1 cellular context compared by ENCODE assay signal in the genomic region with DNA sequence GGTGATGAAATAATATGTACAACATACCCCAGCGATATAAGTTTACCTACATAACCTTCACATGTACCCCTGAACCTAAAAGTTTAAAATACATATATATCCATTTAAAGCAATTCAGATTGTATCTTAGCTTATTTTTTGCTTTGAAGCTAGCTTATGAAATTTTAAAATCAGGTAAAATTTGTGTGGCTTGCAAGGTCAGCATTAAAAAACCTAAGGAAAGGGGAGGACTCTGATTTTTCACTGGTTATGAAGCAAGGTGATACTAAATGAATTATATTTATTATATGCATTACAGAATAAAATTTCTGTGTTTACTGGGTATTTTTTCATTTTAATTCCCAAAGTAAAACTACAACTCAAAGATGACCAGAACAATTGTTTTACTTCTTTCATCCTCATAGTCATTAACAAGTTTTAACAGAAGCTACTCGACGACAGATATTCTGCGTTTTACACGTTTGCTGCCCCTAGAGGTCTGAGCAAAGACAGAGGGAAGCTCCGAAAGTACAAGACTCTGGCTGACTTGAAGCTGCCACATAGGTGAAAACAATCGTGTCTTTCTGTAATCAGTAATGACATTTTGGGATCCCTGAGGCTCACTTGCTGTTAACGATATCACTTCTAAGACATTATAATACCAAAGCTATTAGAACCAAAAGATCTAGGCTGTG.
A peak's percentile ranks its signal among the peaks of the same experiment; 100 is the strongest.
TF ChIP-seq lines count a peak whose summit lies in the region.

No MANE protein-coding gene starts in this region.

TF ChIP-seq in K562, 482 proteins besides CTCF, POLR2A, EP300 and RAD21:
- TF ChIP-seq MAFG (tag; conservative IDR thresholded peaks at IDR 0.05) (0 out of 2 replicates have a peak, but pooled peaks have one; percentile 9), SIN3A (IDR thresholded peaks at IDR 0.05; ENCODE audit: borderline replicate concordance in 2 of 2, control insufficient read depth in 1 of 2, low read depth in 2 of 2, low read length in 2 of 2) (no peak), BDP1 (IDR thresholded peaks at IDR 0.05; ENCODE audit: insufficient read depth, insufficient read length) (no peak), MCM2 (IDR thresholded peaks at IDR 0.05; ENCODE audit: low read depth) (no peak), MAX (CRISPR knock-in tag; IDR thresholded peaks at IDR 0.05) (no peak), ZNF184 (CRISPR knock-in tag; IDR thresholded peaks at IDR 0.05) (no peak), ZNF316 (IDR thresholded peaks at IDR 0.05) (peak; percentile 56), BCL6 (CRISPR knock-in tag; IDR thresholded peaks at IDR 0.05) (no peak), MYC (IDR thresholded peaks at IDR 0.05; ENCODE audit: low read depth, low read length) (no peak), MYC (CRISPR knock-in tag; IDR thresholded peaks at IDR 0.05; ENCODE audit: borderline replicate concordance, low read depth) (no peak), MAFK (IDR thresholded peaks at IDR 0.05; ENCODE audit: low read length) (peak; percentile 36; the same call in 1 of the 2 replicates), ETS2 (tag; IDR thresholded peaks at IDR 0.05; ENCODE audit: borderline replicate concordance, poor library complexity, severe bottlenecking) (no peak), MEF2D (tag; conservative IDR thresholded peaks at IDR 0.05; ENCODE audit: low read depth) (no peak), MTA3 (IDR thresholded peaks at IDR 0.05; ENCODE audit: borderline replicate concordance) (no peak), FOXJ2 (tag; IDR thresholded peaks at IDR 0.05) (no peak), ELK1 (CRISPR knock-in tag; IDR thresholded peaks at IDR 0.05) (no peak), TEAD2 (tag; IDR thresholded peaks at IDR 0.05) (no peak), CBFA2T3 (IDR thresholded peaks at IDR 0.05) (no peak), HNRNPLL (IDR thresholded peaks at IDR 0.05; ENCODE audit: low read depth, low read length, poor library complexity, severe bottlenecking) (no peak), CBX3 (IDR thresholded peaks at IDR 0.05; ENCODE audit: borderline replicate concordance in 1 of 2, low read length in 2 of 2) (no peak), EHMT2 (IDR thresholded peaks at IDR 0.05) (no peak), ZNF445 (CRISPR knock-in tag; IDR thresholded peaks at IDR 0.05; ENCODE audit: low read depth) (no peak)
- TF ChIP-seq, protein P1, sequence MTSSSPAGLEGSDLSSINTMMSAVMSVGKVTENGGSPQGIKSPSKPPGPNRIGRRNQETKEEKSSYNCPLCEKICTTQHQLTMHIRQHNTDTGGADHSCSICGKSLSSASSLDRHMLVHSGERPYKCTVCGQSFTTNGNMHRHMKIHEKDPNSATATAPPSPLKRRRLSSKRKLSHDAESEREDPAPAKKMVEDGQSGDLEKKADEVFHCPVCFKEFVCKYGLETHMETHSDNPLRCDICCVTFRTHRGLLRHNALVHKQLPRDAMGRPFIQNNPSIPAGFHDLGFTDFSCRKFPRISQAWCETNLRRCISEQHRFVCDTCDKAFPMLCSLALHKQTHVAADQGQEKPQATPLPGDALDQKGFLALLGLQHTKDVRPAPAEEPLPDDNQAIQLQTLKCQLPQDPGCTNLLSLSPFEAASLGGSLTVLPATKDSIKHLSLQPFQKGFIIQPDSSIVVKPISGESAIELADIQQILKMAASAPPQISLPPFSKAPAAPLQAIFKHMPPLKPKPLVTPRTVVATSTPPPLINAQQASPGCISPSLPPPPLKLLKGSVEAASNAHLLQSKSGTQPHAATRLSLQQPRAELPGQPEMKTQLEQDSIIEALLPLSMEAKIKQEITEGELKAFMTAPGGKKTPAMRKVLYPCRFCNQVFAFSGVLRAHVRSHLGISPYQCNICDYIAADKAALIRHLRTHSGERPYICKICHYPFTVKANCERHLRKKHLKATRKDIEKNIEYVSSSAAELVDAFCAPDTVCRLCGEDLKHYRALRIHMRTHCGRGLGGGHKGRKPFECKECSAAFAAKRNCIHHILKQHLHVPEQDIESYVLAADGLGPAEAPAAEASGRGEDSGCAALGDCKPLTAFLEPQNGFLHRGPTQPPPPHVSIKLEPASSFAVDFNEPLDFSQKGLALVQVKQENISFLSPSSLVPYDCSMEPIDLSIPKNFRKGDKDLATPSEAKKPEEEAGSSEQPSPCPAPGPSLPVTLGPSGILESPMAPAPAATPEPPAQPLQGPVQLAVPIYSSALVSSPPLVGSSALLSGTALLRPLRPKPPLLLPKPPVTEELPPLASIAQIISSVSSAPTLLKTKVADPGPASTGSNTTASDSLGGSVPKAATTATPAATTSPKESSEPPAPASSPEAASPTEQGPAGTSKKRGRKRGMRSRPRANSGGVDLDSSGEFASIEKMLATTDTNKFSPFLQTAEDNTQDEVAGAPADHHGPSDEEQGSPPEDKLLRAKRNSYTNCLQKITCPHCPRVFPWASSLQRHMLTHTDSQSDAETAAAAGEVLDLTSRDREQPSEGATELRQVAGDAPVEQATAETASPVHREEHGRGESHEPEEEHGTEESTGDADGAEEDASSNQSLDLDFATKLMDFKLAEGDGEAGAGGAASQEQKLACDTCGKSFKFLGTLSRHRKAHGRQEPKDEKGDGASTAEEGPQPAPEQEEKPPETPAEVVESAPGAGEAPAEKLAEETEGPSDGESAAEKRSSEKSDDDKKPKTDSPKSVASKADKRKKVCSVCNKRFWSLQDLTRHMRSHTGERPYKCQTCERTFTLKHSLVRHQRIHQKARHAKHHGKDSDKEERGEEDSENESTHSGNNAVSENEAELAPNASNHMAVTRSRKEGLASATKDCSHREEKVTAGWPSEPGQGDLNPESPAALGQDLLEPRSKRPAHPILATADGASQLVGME (CRISPR knock-in tag; IDR thresholded peaks at IDR 0.05): no peak
- TF ChIP-seq, protein P2, sequence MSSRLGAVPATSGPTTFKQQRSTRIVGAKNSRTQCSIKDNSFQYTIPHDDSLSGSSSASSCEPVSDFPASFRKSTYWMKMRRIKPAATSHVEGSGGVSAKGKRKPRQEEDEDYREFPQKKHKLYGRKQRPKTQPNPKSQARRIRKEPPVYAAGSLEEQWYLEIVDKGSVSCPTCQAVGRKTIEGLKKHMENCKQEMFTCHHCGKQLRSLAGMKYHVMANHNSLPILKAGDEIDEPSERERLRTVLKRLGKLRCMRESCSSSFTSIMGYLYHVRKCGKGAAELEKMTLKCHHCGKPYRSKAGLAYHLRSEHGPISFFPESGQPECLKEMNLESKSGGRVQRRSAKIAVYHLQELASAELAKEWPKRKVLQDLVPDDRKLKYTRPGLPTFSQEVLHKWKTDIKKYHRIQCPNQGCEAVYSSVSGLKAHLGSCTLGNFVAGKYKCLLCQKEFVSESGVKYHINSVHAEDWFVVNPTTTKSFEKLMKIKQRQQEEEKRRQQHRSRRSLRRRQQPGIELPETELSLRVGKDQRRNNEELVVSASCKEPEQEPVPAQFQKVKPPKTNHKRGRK (tag; IDR thresholded peaks at IDR 0.05): no peak
TF ChIP-seq in K562: peak in this region for 3.
